8 cellular contexts compared by ENCODE assay signal in the genomic region with DNA sequence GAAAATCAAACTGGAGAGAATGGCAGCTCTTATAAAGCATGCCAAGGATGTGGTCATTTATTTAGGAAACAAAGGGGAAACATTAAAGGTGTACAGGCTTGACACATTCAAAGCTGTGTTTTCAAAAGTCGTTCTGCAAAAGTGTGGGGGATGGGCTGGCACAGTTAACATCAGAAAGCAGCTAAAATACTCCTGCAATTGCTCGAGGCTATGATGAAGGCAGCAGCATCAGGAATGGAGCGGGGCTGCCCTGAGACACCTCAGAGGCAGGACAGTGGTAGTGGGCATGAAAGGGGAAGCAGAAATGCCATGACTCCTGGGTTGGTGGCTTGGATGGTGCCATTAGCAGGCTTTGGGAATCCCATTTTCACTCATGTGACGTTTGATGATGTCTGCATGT. TPM values are rescaled to one million over a fixed set of nuclear protein-coding genes. Genes with fewer than 3 reads are reported as not detected.
DNase-seq lines count a peak whose midpoint lies in the region; TF ChIP-seq lines count a peak whose summit lies in the region.

No MANE protein-coding gene starts in this region.

- H3K4me1 ChIP-seq in mucosa of rectum (ENCODE audit: control insufficient read depth in 2 of 2, insufficient read depth in 2 of 2, low read length in 2 of 2) = peaks cover 22 to 24% of the 10 kb centered on the region in 2 donors

- H3K27me3 ChIP-seq in mucosa of rectum (ENCODE audit: control insufficient read depth in 2 of 2, insufficient read depth in 2 of 2, low read length in 2 of 2) = no peaks in the 10 kb centered on the region

- peaks cover 4 to 8% of the 10 kb centered on the region in 2 donors for H3K36me3 ChIP-seq in mucosa of rectum (ENCODE audit: control insufficient read depth in 2 of 2, insufficient read depth in 2 of 2, low read length in 2 of 2)

- H3K9ac ChIP-seq in mucosa of rectum (ENCODE audit: low read depth in 1 of 2, low read length in 2 of 2) = peak overlapping the region; percentile 20 to 21

- H3K9me3 Mint-ChIP-seq in IgD-negative memory B cell = no peaks in the 10 kb centered on the region

- H3K27ac Mint-ChIP-seq in IgD-negative memory B cell = peak overlapping the region; percentile 22 to 99 (median 42)

- DNase-seq in AG10803 (ENCODE audit: low read depth) (no peak), astrocyte of the hippocampus (ENCODE audit: low read depth, low spot score) (peak; percentile 10), T1000 (lab: John Stamatoyannopoulos, UW) (no peak), NCI-H345 (lab: John Stamatoyannopoulos, UW) (no peak), A172 (ENCODE audit: low spot score) (no peak), GM10248 (ENCODE audit: extremely low spot score) (no peak)

- H3K9me3 ChIP-seq in mucosa of rectum (ENCODE audit: control insufficient read depth in 2 of 2, low read length in 2 of 2) = no peaks in the 10 kb centered on the region

- CTCF ChIA-PET in GM10248 (lab: Yijun Ruan, JAX) = interaction anchor here (0.7 to 1.2 kb wide), 2 partner anchors 10 to 39 kb away, joined by 3 read pairs; no protein-coding TSS in a partner anchor

- H3K4me3 ChIP-seq in AG10803 (ENCODE audit: low read length) = peak overlapping the region; percentile 77
- peak overlapping the region; percentile 98 to 99 for H3K4me3 ChIP-seq in mucosa of rectum (ENCODE audit: low read length in 2 of 2)

- peak overlapping the region; percentile 92 to 99 (median 96) for H3K4me3 Mint-ChIP-seq in IgD-negative memory B cell

- peaks cover 8% of the 10 kb centered on the region for H3K27me3 Mint-ChIP-seq in IgD-negative memory B cell

- TF ChIP-seq CTCF in AG10803 (conservative IDR thresholded peaks at IDR 0.05; ENCODE audit: low read length) = no peak
- TF ChIP-seq CTCF in GM10248 (IDR thresholded peaks at IDR 0.05; ENCODE audit: control extremely low read depth, extremely low read depth, low read depth, missing control alignments) = no peak

- H3K27ac ChIP-seq in mucosa of rectum (ENCODE audit: low read depth in 2 of 2, low read length in 2 of 2) = no peak overlapping the region

- H3K4me1 Mint-ChIP-seq in IgD-negative memory B cell = peaks cover 19 to 30% (median 21%) of the 10 kb centered on the region in 3 donors

- peaks cover 3% of the 10 kb centered on the region for H3K36me3 Mint-ChIP-seq in IgD-negative memory B cell

- POLR2A ChIA-PET in GM10248 (lab: Yijun Ruan, JAX) = no interaction called here

RNA-seq across cellular contexts. Expression of gene NCAPD3, which starts 0.7 kb away (rescaled TPM):
- polyA plus RNA-seq in IgD-negative memory B cell = 8.1 TPM
- total RNA-seq in A172 (2014; rRNA removed; shearing (Covaris generic)) = 16.8 and 20.1 TPM in 2 replicates

RNA-seq across cellular contexts. Expression of gene VPS26B, which starts 1.4 kb away (rescaled TPM):
- polyA plus RNA-seq in IgD-negative memory B cell = 11.8 TPM
- 25.1 and 25.4 TPM in 2 replicates for total RNA-seq in A172 (2014; rRNA removed; shearing (Covaris generic))

RNA-seq across cellular contexts. Expression of gene THYN1, which starts 30.1 kb away (rescaled TPM):
- 77.4 TPM for polyA plus RNA-seq in IgD-negative memory B cell
- total RNA-seq in A172 (2014; rRNA removed; shearing (Covaris generic)) = 46.6 and 49.3 TPM in 2 replicates

RNA-seq across cellular contexts. Expression of gene ACAD8, which starts 30.3 kb away (rescaled TPM):
- polyA plus RNA-seq in IgD-negative memory B cell = 14.2 TPM
- 7.5 and 8.0 TPM in 2 replicates for total RNA-seq in A172 (2014; rRNA removed; shearing (Covaris generic))

RNA-seq across cellular contexts. Expression of gene GLB1L3, which starts 53.1 kb away (rescaled TPM):
- 0.19 TPM for polyA plus RNA-seq in IgD-negative memory B cell
- not detected in 2 replicates for total RNA-seq in A172 (2014; rRNA removed; shearing (Covaris generic))
